Comparison of ENCODE assay signal across 10 cellular contexts in the genomic region with DNA sequence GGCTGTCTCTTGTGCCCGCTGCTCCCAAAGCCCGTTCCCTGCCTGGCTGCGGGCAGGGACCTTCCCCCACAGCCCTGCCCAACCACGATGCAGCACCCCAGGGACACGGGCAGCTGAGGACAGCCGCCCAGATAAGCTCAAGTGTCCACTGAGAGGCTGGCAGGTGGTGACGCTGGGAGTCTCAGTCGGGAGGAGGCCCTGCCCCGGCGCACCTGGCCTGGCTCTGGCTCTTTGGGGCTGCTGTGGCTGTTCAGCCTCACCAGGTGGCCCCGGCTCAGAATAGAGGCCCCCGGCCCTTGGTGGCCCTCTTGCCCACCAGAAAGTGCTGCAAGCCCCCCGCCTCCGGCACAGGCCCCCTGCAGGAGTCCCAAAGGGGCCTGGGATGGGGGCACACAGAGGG. TPM values are rescaled to one million over a fixed set of nuclear protein-coding genes. Genes with fewer than 3 reads are reported as not detected.
DNase-seq lines count a peak whose midpoint lies in the region; ATAC-seq, FAIRE-seq and TF ChIP-seq lines count a peak whose summit lies in the region.
"Had no signal": no experiment of that assay in that cellular context is flagged by ENCODE, and none has a peak within 500 bp of the region (broad histone marks: within the 10 kb centered on the region; RNA-seq: fewer than 3 reads in every experiment).

No MANE protein-coding gene starts in this region.

- intact Hi-C loops in PC-3 (cut with micrococcal nuclease) (no loop called here), HepG2 (cut with micrococcal nuclease; ENCODE audit: unreplicated experiment) (no loop called here)

- no peak overlapping the region for H3K4me3 ChIP-seq in A549
- H3K4me3 ChIP-seq in PC-3 (ENCODE audit: low read length), result no peak overlapping the region
- no peak overlapping the region for H3K4me3 ChIP-seq in HepG2 (replicated peaks in 1 of 3; ENCODE audit: insufficient read depth in 1 of 3, low read depth in 2 of 3, low read length in 3 of 3)

- in situ Hi-C loops in HepG2 (cut with HindIII; ENCODE audit: extremely low pct_ligation_motif_present, low pct_unique_long_range_greater_than_20kb), result no loop called here

- H3K9ac ChIP-seq in PC-3 (ENCODE audit: low read length) (peak overlapping the region; percentile 51), HepG2 (ENCODE audit: insufficient read depth, low read depth, low read length) (no peak overlapping the region)

- H2AFZ ChIP-seq in PC-3 (ENCODE audit: low read length) (no peak overlapping the region), HepG2 (ENCODE audit: low read length) (no peak overlapping the region)

- peak overlapping the region; percentile 32; the same call in 2 of the 3 replicates for H3K4me2 ChIP-seq in A549
- no peak overlapping the region for H3K4me2 ChIP-seq in PC-3 (ENCODE audit: low read length)
- H3K4me2 ChIP-seq in HepG2 (ENCODE audit: low read depth, low read length), result no peak overlapping the region

- peaks cover 25% of the 10 kb centered on the region for H3K79me2 ChIP-seq in PC-3 (ENCODE audit: low read length)
- H3K79me2 ChIP-seq in HepG2 (ENCODE audit: insufficient read depth, low read length), result peaks cover 11% of the 10 kb centered on the region

- H3K27ac ChIP-seq in A549, result peak overlapping the region; percentile 90
- H3K27ac ChIP-seq in PC-3 (ENCODE audit: low read length), result peak overlapping the region; percentile 100
- no peak overlapping the region for H3K27ac ChIP-seq in HepG2 (ENCODE audit: extremely low read length, insufficient read depth, low read length)

- TF ChIP-seq RAD21 in A549 (conservative IDR thresholded peaks at IDR 0.05 in 1 of 2, IDR thresholded peaks at IDR 0.05 in 1 of 2), result no peak
- no peak for TF ChIP-seq RAD21 in HepG2 (CRISPR knock-in tag; IDR thresholded peaks at IDR 0.05)

- no peaks in the 10 kb centered on the region for H4K20me1 ChIP-seq in PC-3 (ENCODE audit: low read length)
- no peaks in the 10 kb centered on the region for H4K20me1 ChIP-seq in HepG2 (ENCODE audit: insufficient read depth, low read length)

- WGBS in A549 (ENCODE audit: missing lambda C conversion rate), result 92% methylated on average over 7 of the region's 14 CpGs
- 95% methylated on average over 5 of the region's 14 CpGs for WGBS in HepG2 (ENCODE audit: low lambda C conversion rate)

- DNase-seq in A549 (ENCODE audit: low read depth in 1 of 2, low spot score in 1 of 2) (no peak), NCI-H1105 treated with DMSO at 0.1 percent for 48 hours (lab: John Stamatoyannopoulos, UW) (peak; percentile 21), PC-3 (no peak), HepG2 (ENCODE audit: low spot score) (no peak), middle frontal gyrus (ENCODE audit: extremely low spot score, low spot score) (no peak), AML-193 (lab: John Stamatoyannopoulos, UW) (no peak)
- no peak for DNase-seq in activated effector memory CD4-positive, alpha-beta T cell treated with anti-CD3 and anti-CD28 coated beads, Interleukin-2, amount 50 U/mL, for 16 hours
- no peak for DNase-seq in activated T-cell treated with anti-CD3 and anti-CD28 coated beads, Interleukin-2, amount 50 U/mL, for 48 hours
- DNase-seq: DND-41, RPMI8226 had no signal

- H3K9me2 ChIP-seq in PC-3 (replicated peaks; ENCODE audit: low read length), result no peaks in the 10 kb centered on the region

- TF ChIP-seq CTCF in A549 (IDR thresholded peaks at IDR 0.05) (no peak), PC-3 (conservative IDR thresholded peaks at IDR 0.05; ENCODE audit: low read depth, low read length) (no peak), HepG2 (CRISPR knock-in tag; IDR thresholded peaks at IDR 0.05) (no peak)

- no peaks in the 10 kb centered on the region; the same call in 1 of the 2 replicates for H3K36me3 ChIP-seq in PC-3 (ENCODE audit: low read depth, low read length)
- peaks cover 1 to 2% of the 10 kb centered on the region in 2 experiments; a peak in 4 of 5 replicates for H3K36me3 ChIP-seq in HepG2 (replicated peaks in 1 of 2; ENCODE audit: control insufficient read depth in 1 of 2, insufficient read depth in 2 of 2, low read length in 2 of 2)

- BruUV-seq in PC-3 (replicated peaks; lab: Mats Ljungman, UMichigan) (no TSS peak), HepG2 (replicated peaks; lab: Mats Ljungman, UMichigan) (no TSS peak)

- H3K4me1 ChIP-seq in A549 (peaks cover 81% of the 10 kb centered on the region), PC-3 (ENCODE audit: insufficient read depth, low read length) (peaks cover 74% of the 10 kb centered on the region), HepG2 (ENCODE audit: insufficient read depth, low read length) (peaks cover 65% of the 10 kb centered on the region)

- H3K9me3 ChIP-seq in A549 (no peaks in the 10 kb centered on the region), PC-3 (ENCODE audit: low read length) (no peaks in the 10 kb centered on the region), HepG2 (ENCODE audit: low read length) (no peaks in the 10 kb centered on the region)

- TF ChIP-seq EP300 in A549 (IDR thresholded peaks at IDR 0.05) (no peak), HepG2 (IDR thresholded peaks at IDR 0.05; ENCODE audit: low read depth in 2 of 2, low read length in 2 of 2) (no peak), HepG2 (CRISPR knock-in tag; IDR thresholded peaks at IDR 0.05; ENCODE audit: borderline replicate concordance) (no peak)

- ATAC-seq in A549 (no peak), PC-3 (no peak), HepG2 (no peak)

- H3K27me3 ChIP-seq in PC-3 (ENCODE audit: low read length) (no peaks in the 10 kb centered on the region), HepG2 (ENCODE audit: control insufficient read depth in 1 of 2, insufficient read depth in 2 of 2, low read length in 2 of 2) (no peaks in the 10 kb centered on the region; a peak in 1 of 5 replicates)

- FAIRE-seq in A549 (lab: Jason Lieb, UNC) (no peak), HepG2 (lab: Jason Lieb, UNC) (no peak)

- TF ChIP-seq POLR2A in A549 (IDR thresholded peaks at IDR 0.05; ENCODE audit: low read length) (no peak), HepG2 (IDR thresholded peaks at IDR 0.05; ENCODE audit: insufficient read depth in 1 of 2, low read depth in 2 of 2, low read length in 2 of 2) (no peak)

- POLR2A ChIA-PET in A549 (lab: Yijun Ruan, JAX), result no interaction called here
- POLR2A ChIA-PET in PC-3 (lab: Charles Lee; ENCODE audit: unreplicated experiment), result interaction anchor here (0.7 kb wide), 1 partner anchor 8 kb away, joined by 3 read pairs; no protein-coding TSS in a partner anchor
- POLR2A ChIA-PET in HepG2 (lab: Yijun Ruan, JAX), result no interaction called here

- H3F3A ChIP-seq in PC-3 (ENCODE audit: low read length, unreplicated experiment), result no peaks in the 10 kb centered on the region

- CTCF ChIA-PET in A549 (lab: Yijun Ruan, JAX), result interaction anchor here (1.0 to 2.3 kb wide), 3 partner anchors 14 to 99 kb away, joined by 3 to 17 read pairs (median 12); no protein-coding TSS in a partner anchor
- CTCF ChIA-PET in PC-3 (lab: Charles Lee), result no interaction called here
- CTCF ChIA-PET in HepG2 (lab: Yijun Ruan, JAX; ENCODE audit: low intra/inter-chr PET ratio, low total read pairs), result no interaction called here

RNA-seq across cellular contexts. Expression of a gene that starts 5.5 kb away (rescaled TPM):
- polyA plus RNA-seq in A549 (2011; rRNA removed) (28.8 and 34.8 TPM in 2 replicates), A549 (2017; fragmentation: RNase III; extraction: RNeasy Plus Mini Kit Qiagen cat#74134 plus additional on column Dnase treatment) (41.4 to 42.3 TPM (median 42.1 TPM) in 3 replicates), HepG2 (2011; rRNA removed) (47.5 and 55.6 TPM in 2 replicates)
- polyA plus RNA-seq in A549 (2012; cell fraction: cytosol; rRNA removed), result 132 and 135 TPM in 2 replicates
- 134 and 191 TPM in 2 replicates for polyA plus RNA-seq in A549 (2012; cell fraction: nucleus; rRNA removed)
- polyA minus RNA-seq in A549 (2011; rRNA and poly(A)+ RNA removed), result 8.9 and 13.9 TPM in 2 replicates
- total RNA-seq in PC-3 (2014; rRNA removed) (87.1 and 90.1 TPM in 2 replicates), HepG2 (2016; rRNA removed; fragmentation: Illumina TruSeq; extraction: Trizol) (64.8 and 64.9 TPM in 2 replicates)
- total RNA-seq in HepG2 (2016; cell fraction: cytosol; rRNA removed; fragmentation: Illumina TruSeq; extraction: Trizol; ENCODE audit: low read depth), result 24.9 and 26.2 TPM in 2 replicates
- total RNA-seq in HepG2 (2016; cell fraction: insoluble cytoplasmic fraction; rRNA removed; fragmentation: Illumina TruSeq; extraction: Trizol), result 69.4 and 70.6 TPM in 2 replicates
- total RNA-seq in HepG2 (2016; cell fraction: membrane; rRNA removed; fragmentation: Illumina TruSeq; extraction: Trizol), result 25.2 and 29.9 TPM in 2 replicates
- total RNA-seq in HepG2 (2016; cell fraction: nucleus; rRNA removed; fragmentation: Illumina TruSeq; extraction: Trizol), result 22.8 and 26.0 TPM in 2 replicates
- 63.4 and 112 TPM in 2 replicates for polyA plus RNA-seq in HepG2 (2011; cell fraction: cytosol; rRNA removed)
- polyA plus RNA-seq in HepG2 (2011; cell fraction: nucleus; rRNA removed), result 61.1 and 66.7 TPM in 2 replicates
- 19.7 and 24.2 TPM in 2 replicates for polyA plus RNA-seq in HepG2 (2012)
- 12.4 and 13.2 TPM in 2 replicates for polyA plus RNA-seq in HepG2 (2016; cell fraction: cytosol; fragmentation: Illumina TruSeq; extraction: Trizol; ENCODE audit: low read depth)
- polyA plus RNA-seq in HepG2 (2016; cell fraction: insoluble cytoplasmic fraction; fragmentation: Illumina TruSeq; extraction: Trizol; ENCODE audit: low read depth), result 43.0 and 46.2 TPM in 2 replicates
- polyA plus RNA-seq in HepG2 (2016; cell fraction: membrane; fragmentation: Illumina TruSeq; extraction: Trizol; ENCODE audit: low read depth), result 15.6 and 17.1 TPM in 2 replicates
- polyA plus RNA-seq in HepG2 (2016; cell fraction: nucleus; fragmentation: Illumina TruSeq; extraction: Trizol; ENCODE audit: insufficient read depth, low read depth), result 42.8 and 44.9 TPM in 2 replicates
- polyA minus RNA-seq in HepG2 (2011; rRNA and poly(A)+ RNA removed; ENCODE audit: low replicate concordance), result 25.8 and 50.8 TPM in 2 replicates
- polyA minus RNA-seq in HepG2 (2011; cell fraction: cytosol; rRNA and poly(A)+ RNA removed), result 24.2 and 32.7 TPM in 2 replicates
- 9.3 and 11.6 TPM in 2 replicates for polyA minus RNA-seq in HepG2 (2011; cell fraction: nucleus; rRNA and poly(A)+ RNA removed)

RNA-seq across cellular contexts. Expression of a gene that starts 5.6 kb away (rescaled TPM):
- polyA plus RNA-seq in A549 (2011; rRNA removed), result 32.6 and 41.7 TPM in 2 replicates
- 74.0 and 77.7 TPM in 2 replicates for polyA plus RNA-seq in A549 (2012; cell fraction: cytosol; rRNA removed)
- polyA plus RNA-seq in A549 (2012; cell fraction: nucleus; rRNA removed), result 311 and 430 TPM in 2 replicates
- polyA plus RNA-seq in A549 (2017; fragmentation: RNase III; extraction: RNeasy Plus Mini Kit Qiagen cat#74134 plus additional on column Dnase treatment), result 42.0 to 47.3 TPM (median 45.1 TPM) in 3 replicates
- 80.5 and 91.2 TPM in 2 replicates for polyA minus RNA-seq in A549 (2011; rRNA and poly(A)+ RNA removed)
- 59.3 and 64.4 TPM in 2 replicates for total RNA-seq in PC-3 (2014; rRNA removed)
- total RNA-seq in HepG2 (2016; rRNA removed; fragmentation: Illumina TruSeq; extraction: Trizol), result 10.3 and 19.6 TPM in 2 replicates
- 13.6 and 17.2 TPM in 2 replicates for total RNA-seq in HepG2 (2016; cell fraction: cytosol; rRNA removed; fragmentation: Illumina TruSeq; extraction: Trizol; ENCODE audit: low read depth)
- total RNA-seq in HepG2 (2016; cell fraction: insoluble cytoplasmic fraction; rRNA removed; fragmentation: Illumina TruSeq; extraction: Trizol), result 7.7 and 19.6 TPM in 2 replicates
- total RNA-seq in HepG2 (2016; cell fraction: membrane; rRNA removed; fragmentation: Illumina TruSeq; extraction: Trizol), result 13.2 and 13.3 TPM in 2 replicates
- total RNA-seq in HepG2 (2016; cell fraction: nucleus; rRNA removed; fragmentation: Illumina TruSeq; extraction: Trizol), result 21.2 and 34.7 TPM in 2 replicates
- polyA plus RNA-seq in HepG2 (2011; rRNA removed), result 40.4 and 44.6 TPM in 2 replicates
- 13.0 and 19.7 TPM in 2 replicates for polyA plus RNA-seq in HepG2 (2011; cell fraction: cytosol; rRNA removed)
- polyA plus RNA-seq in HepG2 (2011; cell fraction: nucleus; rRNA removed), result 352 and 473 TPM in 2 replicates
- 50.1 and 57.0 TPM in 2 replicates for polyA plus RNA-seq in HepG2 (2012)
- polyA plus RNA-seq in HepG2 (2016; cell fraction: cytosol; fragmentation: Illumina TruSeq; extraction: Trizol; ENCODE audit: low read depth), result 2.9 and 4.1 TPM in 2 replicates
- 13.2 and 17.7 TPM in 2 replicates for polyA plus RNA-seq in HepG2 (2016; cell fraction: insoluble cytoplasmic fraction; fragmentation: Illumina TruSeq; extraction: Trizol; ENCODE audit: low read depth)
- 5.4 and 5.7 TPM in 2 replicates for polyA plus RNA-seq in HepG2 (2016; cell fraction: membrane; fragmentation: Illumina TruSeq; extraction: Trizol; ENCODE audit: low read depth)
- 82.5 and 84.9 TPM in 2 replicates for polyA plus RNA-seq in HepG2 (2016; cell fraction: nucleus; fragmentation: Illumina TruSeq; extraction: Trizol; ENCODE audit: insufficient read depth, low read depth)
- polyA minus RNA-seq in HepG2 (2011; rRNA and poly(A)+ RNA removed; ENCODE audit: low replicate concordance), result 69.9 and 84.9 TPM in 2 replicates
- 25.5 and 36.2 TPM in 2 replicates for polyA minus RNA-seq in HepG2 (2011; cell fraction: cytosol; rRNA and poly(A)+ RNA removed)
- polyA minus RNA-seq in HepG2 (2011; cell fraction: nucleus; rRNA and poly(A)+ RNA removed), result 59.4 and 61.0 TPM in 2 replicates

RNA-seq across cellular contexts. Expression of a gene that starts 15.5 kb away (rescaled TPM):
- 33.1 and 35.0 TPM in 2 replicates for polyA plus RNA-seq in A549 (2011; rRNA removed)
- polyA plus RNA-seq in A549 (2012; cell fraction: cytosol; rRNA removed), result 72.4 and 90.6 TPM in 2 replicates
- 67.1 and 86.4 TPM in 2 replicates for polyA plus RNA-seq in A549 (2012; cell fraction: nucleus; rRNA removed)
- polyA plus RNA-seq in A549 (2017; fragmentation: RNase III; extraction: RNeasy Plus Mini Kit Qiagen cat#74134 plus additional on column Dnase treatment), result 27.3 to 32.3 TPM (median 31.0 TPM) in 3 replicates
- polyA minus RNA-seq in A549 (2011; rRNA and poly(A)+ RNA removed), result 9.9 and 14.4 TPM in 2 replicates
- total RNA-seq in PC-3 (2014; rRNA removed), result 145 and 160 TPM in 2 replicates
- 15.8 and 23.7 TPM in 2 replicates for total RNA-seq in HepG2 (2016; rRNA removed; fragmentation: Illumina TruSeq; extraction: Trizol)
- total RNA-seq in HepG2 (2016; cell fraction: cytosol; rRNA removed; fragmentation: Illumina TruSeq; extraction: Trizol; ENCODE audit: low read depth), result 17.2 and 21.7 TPM in 2 replicates
- 14.8 and 26.0 TPM in 2 replicates for total RNA-seq in HepG2 (2016; cell fraction: insoluble cytoplasmic fraction; rRNA removed; fragmentation: Illumina TruSeq; extraction: Trizol)
- 42.5 and 44.6 TPM in 2 replicates for total RNA-seq in HepG2 (2016; cell fraction: membrane; rRNA removed; fragmentation: Illumina TruSeq; extraction: Trizol)
- total RNA-seq in HepG2 (2016; cell fraction: nucleus; rRNA removed; fragmentation: Illumina TruSeq; extraction: Trizol), result 14.4 and 15.0 TPM in 2 replicates
- 39.3 and 47.2 TPM in 2 replicates for polyA plus RNA-seq in HepG2 (2011; rRNA removed)
- 28.8 and 54.4 TPM in 2 replicates for polyA plus RNA-seq in HepG2 (2011; cell fraction: cytosol; rRNA removed)
- 94.7 and 105 TPM in 2 replicates for polyA plus RNA-seq in HepG2 (2011; cell fraction: nucleus; rRNA removed)
- polyA plus RNA-seq in HepG2 (2012), result 25.8 and 38.7 TPM in 2 replicates
- 54.0 and 63.1 TPM in 2 replicates for polyA plus RNA-seq in HepG2 (2016; cell fraction: cytosol; fragmentation: Illumina TruSeq; extraction: Trizol; ENCODE audit: low read depth)
- 37.8 and 52.2 TPM in 2 replicates for polyA plus RNA-seq in HepG2 (2016; cell fraction: insoluble cytoplasmic fraction; fragmentation: Illumina TruSeq; extraction: Trizol; ENCODE audit: low read depth)
- polyA plus RNA-seq in HepG2 (2016; cell fraction: membrane; fragmentation: Illumina TruSeq; extraction: Trizol; ENCODE audit: low read depth), result 72.6 and 84.9 TPM in 2 replicates
- polyA plus RNA-seq in HepG2 (2016; cell fraction: nucleus; fragmentation: Illumina TruSeq; extraction: Trizol; ENCODE audit: insufficient read depth, low read depth), result 53.4 and 59.6 TPM in 2 replicates
- polyA minus RNA-seq in HepG2 (2011; rRNA and poly(A)+ RNA removed; ENCODE audit: low replicate concordance), result 6.8 and 36.4 TPM in 2 replicates
- polyA minus RNA-seq in HepG2 (2011; cell fraction: cytosol; rRNA and poly(A)+ RNA removed), result 24.4 and 28.2 TPM in 2 replicates
- polyA minus RNA-seq in HepG2 (2011; cell fraction: nucleus; rRNA and poly(A)+ RNA removed), result 13.3 and 13.8 TPM in 2 replicates

RNA-seq across cellular contexts. Expression of a gene that starts 22.6 kb away (rescaled TPM):
- polyA plus RNA-seq in A549 (2011; rRNA removed) (0.13 and 0.26 TPM in 2 replicates), A549 (2017; fragmentation: RNase III; extraction: RNeasy Plus Mini Kit Qiagen cat#74134 plus additional on column Dnase treatment) (1.0 to 1.6 TPM (median 1.2 TPM) in 3 replicates), HepG2 (2011; rRNA removed) (0.24 and 0.25 TPM in 2 replicates)
- 0.83 and 1.2 TPM in 2 replicates for polyA plus RNA-seq in A549 (2012; cell fraction: cytosol; rRNA removed)
- polyA plus RNA-seq in A549 (2012; cell fraction: nucleus; rRNA removed), result 7.5 and 11.1 TPM in 2 replicates
- not detected in 2 replicates for polyA minus RNA-seq in A549 (2011; rRNA and poly(A)+ RNA removed)
- total RNA-seq in PC-3 (2014; rRNA removed) (3.8 and 5.6 TPM in 2 replicates), HepG2 (2016; rRNA removed; fragmentation: Illumina TruSeq; extraction: Trizol) (0.97 TPM in 1 of 2 replicates, not detected in the other)
- 1.1 and 2.6 TPM in 2 replicates for total RNA-seq in HepG2 (2016; cell fraction: cytosol; rRNA removed; fragmentation: Illumina TruSeq; extraction: Trizol; ENCODE audit: low read depth)
- total RNA-seq in HepG2 (2016; cell fraction: insoluble cytoplasmic fraction; rRNA removed; fragmentation: Illumina TruSeq; extraction: Trizol), result 0.87 TPM in 1 of 2 replicates, not detected in the other
- 0.71 and 0.79 TPM in 2 replicates for total RNA-seq in HepG2 (2016; cell fraction: membrane; rRNA removed; fragmentation: Illumina TruSeq; extraction: Trizol)
- not detected in 2 replicates for total RNA-seq in HepG2 (2016; cell fraction: nucleus; rRNA removed; fragmentation: Illumina TruSeq; extraction: Trizol)
- polyA plus RNA-seq in HepG2 (2011; cell fraction: cytosol; rRNA removed), result 0.50 and 0.85 TPM in 2 replicates
- polyA plus RNA-seq in HepG2 (2011; cell fraction: nucleus; rRNA removed), result 1.1 and 1.2 TPM in 2 replicates
- polyA plus RNA-seq in HepG2 (2012), result 0.82 and 1.4 TPM in 2 replicates
- 0.87 and 1.2 TPM in 2 replicates for polyA plus RNA-seq in HepG2 (2016; cell fraction: cytosol; fragmentation: Illumina TruSeq; extraction: Trizol; ENCODE audit: low read depth)
- 0.61 and 0.63 TPM in 2 replicates for polyA plus RNA-seq in HepG2 (2016; cell fraction: insoluble cytoplasmic fraction; fragmentation: Illumina TruSeq; extraction: Trizol; ENCODE audit: low read depth)
- polyA plus RNA-seq in HepG2 (2016; cell fraction: membrane; fragmentation: Illumina TruSeq; extraction: Trizol; ENCODE audit: low read depth), result 0.42 and 0.81 TPM in 2 replicates
- polyA plus RNA-seq in HepG2 (2016; cell fraction: nucleus; fragmentation: Illumina TruSeq; extraction: Trizol; ENCODE audit: insufficient read depth, low read depth), result 0.85 and 2.0 TPM in 2 replicates
- 0.21 TPM in 1 of 2 replicates, not detected in the other for polyA minus RNA-seq in HepG2 (2011; rRNA and poly(A)+ RNA removed; ENCODE audit: low replicate concordance)
- polyA minus RNA-seq in HepG2 (2011; cell fraction: cytosol; rRNA and poly(A)+ RNA removed), result 3.4 TPM in 1 of 2 replicates, not detected in the other
- polyA minus RNA-seq in HepG2 (2011; cell fraction: nucleus; rRNA and poly(A)+ RNA removed), result 0.50 TPM in 1 of 2 replicates, not detected in the other

RNA-seq across cellular contexts. Expression of a gene that starts 32.5 kb away (rescaled TPM):
- polyA plus RNA-seq in A549 (2011; rRNA removed) (15.3 and 17.7 TPM in 2 replicates), A549 (2017; fragmentation: RNase III; extraction: RNeasy Plus Mini Kit Qiagen cat#74134 plus additional on column Dnase treatment) (32.7 to 35.0 TPM (median 33.8 TPM) in 3 replicates), HepG2 (2011; rRNA removed) (14.2 and 17.6 TPM in 2 replicates)
- polyA plus RNA-seq in A549 (2012; cell fraction: cytosol; rRNA removed), result 52.2 and 62.7 TPM in 2 replicates
- polyA plus RNA-seq in A549 (2012; cell fraction: nucleus; rRNA removed), result 120 and 183 TPM in 2 replicates
- 12.7 and 17.2 TPM in 2 replicates for polyA minus RNA-seq in A549 (2011; rRNA and poly(A)+ RNA removed)
- total RNA-seq in PC-3 (2014; rRNA removed) (44.4 and 60.1 TPM in 2 replicates), HepG2 (2016; rRNA removed; fragmentation: Illumina TruSeq; extraction: Trizol) (9.5 and 13.5 TPM in 2 replicates)
- 7.8 and 8.6 TPM in 2 replicates for total RNA-seq in HepG2 (2016; cell fraction: cytosol; rRNA removed; fragmentation: Illumina TruSeq; extraction: Trizol; ENCODE audit: low read depth)
- total RNA-seq in HepG2 (2016; cell fraction: insoluble cytoplasmic fraction; rRNA removed; fragmentation: Illumina TruSeq; extraction: Trizol), result 6.1 and 14.0 TPM in 2 replicates
- total RNA-seq in HepG2 (2016; cell fraction: membrane; rRNA removed; fragmentation: Illumina TruSeq; extraction: Trizol), result 8.0 and 9.4 TPM in 2 replicates
- total RNA-seq in HepG2 (2016; cell fraction: nucleus; rRNA removed; fragmentation: Illumina TruSeq; extraction: Trizol), result 15.2 and 16.0 TPM in 2 replicates
- 10.9 and 19.8 TPM in 2 replicates for polyA plus RNA-seq in HepG2 (2011; cell fraction: cytosol; rRNA removed)
- 80.6 and 103 TPM in 2 replicates for polyA plus RNA-seq in HepG2 (2011; cell fraction: nucleus; rRNA removed)
- 6.9 and 11.3 TPM in 2 replicates for polyA plus RNA-seq in HepG2 (2012)
- polyA plus RNA-seq in HepG2 (2016; cell fraction: cytosol; fragmentation: Illumina TruSeq; extraction: Trizol; ENCODE audit: low read depth), result 4.2 and 5.0 TPM in 2 replicates
- 14.5 and 15.5 TPM in 2 replicates for polyA plus RNA-seq in HepG2 (2016; cell fraction: insoluble cytoplasmic fraction; fragmentation: Illumina TruSeq; extraction: Trizol; ENCODE audit: low read depth)
- 8.5 and 11.6 TPM in 2 replicates for polyA plus RNA-seq in HepG2 (2016; cell fraction: membrane; fragmentation: Illumina TruSeq; extraction: Trizol; ENCODE audit: low read depth)
- polyA plus RNA-seq in HepG2 (2016; cell fraction: nucleus; fragmentation: Illumina TruSeq; extraction: Trizol; ENCODE audit: insufficient read depth, low read depth), result 58.7 and 59.3 TPM in 2 replicates
- 25.2 and 28.9 TPM in 2 replicates for polyA minus RNA-seq in HepG2 (2011; rRNA and poly(A)+ RNA removed; ENCODE audit: low replicate concordance)
- 12.5 and 18.7 TPM in 2 replicates for polyA minus RNA-seq in HepG2 (2011; cell fraction: cytosol; rRNA and poly(A)+ RNA removed)
- polyA minus RNA-seq in HepG2 (2011; cell fraction: nucleus; rRNA and poly(A)+ RNA removed), result 12.6 and 18.4 TPM in 2 replicates
